ENCODE assay signal across 8 cellular contexts in genomic region chr17:7855643-7856080, GRCh38. TPM values are rescaled to one million over a fixed set of nuclear protein-coding genes. Genes with fewer than 3 reads are reported as not detected.
DNase-seq lines count a peak whose midpoint lies in the region; ATAC-seq and TF ChIP-seq lines count a peak whose summit lies in the region.

No MANE protein-coding gene starts in this region.

- no peaks in the 10 kb centered on the region for H3K9me3 Mint-ChIP-seq in effector memory CD8-positive, alpha-beta T cell
- H3K9me3 Mint-ChIP-seq in glutamatergic neuron (ENCODE audit: unreplicated experiment): peaks cover 15% of the 10 kb centered on the region

- no peak overlapping the region for H4K8ac ChIP-seq in trophoblast cell (ENCODE audit: low read depth, low read length)

- H3K9ac ChIP-seq in fibroblast of lung (ENCODE audit: insufficient read depth, low read length) (no peak overlapping the region), trophoblast cell (ENCODE audit: low read length) (no peak overlapping the region)

- H3K36me3 ChIP-seq in fibroblast of lung (ENCODE audit: control insufficient read depth, insufficient read depth, low read length) (peaks cover 31% of the 10 kb centered on the region), trophoblast cell (ENCODE audit: control insufficient read depth in 1 of 2, insufficient read depth in 2 of 2, low read length in 2 of 2) (peaks cover 40 to 41% of the 10 kb centered on the region in 2 experiments)

- H2BK12ac ChIP-seq in trophoblast cell (ENCODE audit: low read length): no peak overlapping the region

- no peak for TF ChIP-seq POLR2A in NB4 (IDR thresholded peaks at IDR 0.05; ENCODE audit: extremely low read depth, insufficient read length)

- no peak overlapping the region for H2BK5ac ChIP-seq in trophoblast cell (ENCODE audit: low read depth, low read length, poor library complexity)

- H3K79me2 ChIP-seq in fibroblast of lung (ENCODE audit: control insufficient read depth, insufficient read depth, low read length) (peaks cover 14% of the 10 kb centered on the region), trophoblast cell (ENCODE audit: control insufficient read depth, insufficient read depth, low read length, poor library complexity) (peaks cover 2% of the 10 kb centered on the region)

- H3K9me3 ChIP-seq in fibroblast of lung (ENCODE audit: control insufficient read depth, insufficient read depth, low read depth, low read length) (no peaks in the 10 kb centered on the region), trophoblast cell (ENCODE audit: insufficient read depth, low read depth, low read length) (peaks cover 4% of the 10 kb centered on the region)

- peak overlapping the region; percentile 13 for H3K14ac ChIP-seq in trophoblast cell (ENCODE audit: low read length)

- no peak for ATAC-seq in GM21619 (IDR thresholded peaks at IDR 0.05; ENCODE audit: unreplicated experiment)
- no peak for ATAC-seq in effector memory CD8-positive, alpha-beta T cell (replicated peaks)

- TF ChIP-seq CTCF in C4-2B (conservative IDR thresholded peaks at IDR 0.05) (no peak), NB4 (IDR thresholded peaks at IDR 0.05; ENCODE audit: low read depth, low read length) (no peak), fibroblast of lung (conservative IDR thresholded peaks at IDR 0.05 in 1 of 2, IDR thresholded peaks at IDR 0.05 in 1 of 2; ENCODE audit: low read depth in 1 of 2, low read length in 2 of 2) (no peak), glutamatergic neuron (IDR thresholded peaks at IDR 0.05; ENCODE audit: partially characterized antibody, unreplicated experiment) (no peak)

- no peaks in the 10 kb centered on the region for H4K20me1 ChIP-seq in fibroblast of lung (ENCODE audit: control insufficient read depth, extremely low read depth, insufficient read depth, low read length)

- peak overlapping the region; percentile 6 for H3K18ac ChIP-seq in trophoblast cell (ENCODE audit: low read length)

- H4K91ac ChIP-seq in trophoblast cell (ENCODE audit: low read depth, low read length): no peak overlapping the region

- DNase-seq in NB4 (ENCODE audit: low read depth) (no peak), fibroblast of lung (ENCODE audit: low read depth in 2 of 2) (no peak), trophoblast cell (no peak), glutamatergic neuron (no peak)
- DNase-seq in effector memory CD8-positive, alpha-beta T cell: no peak
- no peak for DNase-seq in NK-92 treated with Interleukin-12 subunit alpha and Interleukin-12 subunit beta, amount 100 ng/mL, for 24 hours (lab: John Stamatoyannopoulos, UW)

- no peak overlapping the region for H2BK120ac ChIP-seq in trophoblast cell (ENCODE audit: insufficient read depth, low read length, poor library complexity)

- H3K4me1 ChIP-seq in fibroblast of lung (ENCODE audit: control insufficient read depth, extremely low read depth, insufficient read depth, low read length) (peaks cover 21% of the 10 kb centered on the region), trophoblast cell (ENCODE audit: control insufficient read depth in 1 of 2, insufficient read depth in 2 of 2, low read length in 2 of 2) (peaks cover 18 to 37% of the 10 kb centered on the region in 2 experiments)

- WGBS in trophoblast cell (ENCODE audit: extremely low coverage, insufficient coverage, insufficient read length): no CpG with 5 or more reads among the region's 20 CpGs

- no peaks in the 10 kb centered on the region for H3K27me3 Mint-ChIP-seq in effector memory CD8-positive, alpha-beta T cell
- H3K27me3 Mint-ChIP-seq in glutamatergic neuron (ENCODE audit: unreplicated experiment): peaks cover 27% of the 10 kb centered on the region

- H3K79me1 ChIP-seq in trophoblast cell (ENCODE audit: low read length): peaks cover 19% of the 10 kb centered on the region

- H3K27me3 ChIP-seq in fibroblast of lung (ENCODE audit: control insufficient read depth, insufficient read depth, low read length) (no peaks in the 10 kb centered on the region), trophoblast cell (ENCODE audit: insufficient read depth, low read length) (no peaks in the 10 kb centered on the region)

- no peak overlapping the region for H3K4me3 Mint-ChIP-seq in effector memory CD8-positive, alpha-beta T cell
- no peak overlapping the region for H3K4me3 Mint-ChIP-seq in glutamatergic neuron (ENCODE audit: unreplicated experiment)

- no peak overlapping the region for H3K23ac ChIP-seq in trophoblast cell (ENCODE audit: low read length)

- H3K27ac ChIP-seq in C4-2B (peak overlapping the region; percentile 87), fibroblast of lung (ENCODE audit: insufficient read depth, low read length) (peak overlapping the region; percentile 92), trophoblast cell (ENCODE audit: low read depth, low read length) (no peak overlapping the region)

- H3K4ac ChIP-seq in trophoblast cell (ENCODE audit: low read depth, low read length): no peak overlapping the region

- H3K4me1 Mint-ChIP-seq in effector memory CD8-positive, alpha-beta T cell (ENCODE audit: low read depth in 2 of 2): peaks cover 3 to 16% of the 10 kb centered on the region in 2 donors
- H3K4me1 Mint-ChIP-seq in glutamatergic neuron (ENCODE audit: low read depth, unreplicated experiment): peaks cover 22% of the 10 kb centered on the region

- H3K36me3 Mint-ChIP-seq in effector memory CD8-positive, alpha-beta T cell (ENCODE audit: insufficient read depth): peaks cover 30% of the 10 kb centered on the region
- H3K36me3 Mint-ChIP-seq in glutamatergic neuron (ENCODE audit: unreplicated experiment): no peaks in the 10 kb centered on the region

- H2AFZ ChIP-seq in fibroblast of lung (ENCODE audit: low read length) (no peak overlapping the region), trophoblast cell (ENCODE audit: insufficient read depth, low read length, poor library complexity) (no peak overlapping the region)

- peak overlapping the region in 1 of 2 donors; percentile 65 for H3K27ac Mint-ChIP-seq in effector memory CD8-positive, alpha-beta T cell
- no peak overlapping the region for H3K27ac Mint-ChIP-seq in glutamatergic neuron (ENCODE audit: unreplicated experiment)

- peak overlapping the region; percentile 84 for H3K4me2 ChIP-seq in fibroblast of lung (ENCODE audit: extremely low read depth, insufficient read depth, low read length)
- H3K4me2 ChIP-seq in trophoblast cell (ENCODE audit: low read length): peak overlapping the region; percentile 78

- H3K4me3 ChIP-seq in NB4 (ENCODE audit: low read depth, low read length) (peak overlapping the region; percentile 87), fibroblast of lung (replicated peaks in 1 of 4; ENCODE audit: control extremely low read depth in 1 of 4, insufficient read depth in 1 of 4, low read depth in 3 of 4, low read length in 4 of 4) (peak overlapping the region in 1 of 4 experiments; percentile 91), trophoblast cell (ENCODE audit: low read depth, low read length) (peak overlapping the region; percentile 65)

- no peak overlapping the region for H2AK5ac ChIP-seq in trophoblast cell (ENCODE audit: low read length)

- H4K12ac ChIP-seq in trophoblast cell (ENCODE audit: low read depth, low read length): peak overlapping the region; percentile 38

RNA-seq across cellular contexts. Expression of gene TMEM88, which starts 0.8 kb away (rescaled TPM):
- total RNA-seq in fibroblast of lung: 0.17 TPM in 1 of 2 replicates, not detected in the other
- 0.07 TPM in 1 of 2 replicates, not detected in the other for polyA plus RNA-seq in fibroblast of lung
- 0.21 and 0.41 TPM in 2 replicates for polyA plus RNA-seq in fibroblast of lung (2012)
- 0.51 TPM in 1 of 2 replicates, not detected in the other for polyA minus RNA-seq in fibroblast of lung (ENCODE audit: low replicate concordance)
- polyA plus RNA-seq in trophoblast cell (2013): 23.8 and 25.6 TPM in 2 replicates
- 23.7 TPM for total RNA-seq in glutamatergic neuron (ENCODE audit: unreplicated experiment)

RNA-seq across cellular contexts. Expression of gene NAA38, which starts 1.7 kb away (rescaled TPM):
- total RNA-seq in fibroblast of lung: 41.6 and 78.9 TPM in 2 replicates
- polyA plus RNA-seq in fibroblast of lung: 31.0 and 40.7 TPM in 2 replicates
- 109 and 133 TPM in 2 replicates for polyA plus RNA-seq in fibroblast of lung (2012)
- polyA minus RNA-seq in fibroblast of lung (ENCODE audit: low replicate concordance): 35.1 and 44.9 TPM in 2 replicates
- 73.2 and 77.1 TPM in 2 replicates for polyA plus RNA-seq in trophoblast cell (2013)
- total RNA-seq in glutamatergic neuron (ENCODE audit: unreplicated experiment): 49.7 TPM

RNA-seq across cellular contexts. Expression of gene CYB5D1, which starts 2.1 kb away (rescaled TPM):
- 6.9 and 7.4 TPM in 2 replicates for total RNA-seq in fibroblast of lung
- polyA plus RNA-seq in fibroblast of lung: 6.8 and 8.7 TPM in 2 replicates
- 6.5 and 7.3 TPM in 2 replicates for polyA plus RNA-seq in fibroblast of lung (2012)
- polyA minus RNA-seq in fibroblast of lung (ENCODE audit: low replicate concordance): 11.5 and 14.4 TPM in 2 replicates
- 5.2 and 5.7 TPM in 2 replicates for polyA plus RNA-seq in trophoblast cell (2013)
- 9.2 TPM for total RNA-seq in glutamatergic neuron (ENCODE audit: unreplicated experiment)

RNA-seq across cellular contexts. Expression of gene KDM6B, which starts 21.6 kb away (rescaled TPM):
- total RNA-seq in fibroblast of lung (9.4 and 12.3 TPM in 2 replicates), glutamatergic neuron (ENCODE audit: unreplicated experiment) (191 TPM)
- 0.68 and 1.1 TPM in 2 replicates for polyA plus RNA-seq in fibroblast of lung
- polyA plus RNA-seq in fibroblast of lung (2012): 3.8 and 4.6 TPM in 2 replicates
- polyA minus RNA-seq in fibroblast of lung (ENCODE audit: low replicate concordance): 7.9 and 9.3 TPM in 2 replicates
- 34.8 and 36.0 TPM in 2 replicates for polyA plus RNA-seq in trophoblast cell (2013)

RNA-seq across cellular contexts. Expression of gene CHD3, which starts 32.9 kb away (rescaled TPM):
- total RNA-seq in fibroblast of lung: 144 and 165 TPM in 2 replicates
- 23.6 and 23.8 TPM in 2 replicates for polyA plus RNA-seq in fibroblast of lung
- 59.8 and 78.0 TPM in 2 replicates for polyA plus RNA-seq in fibroblast of lung (2012)
- 96.6 and 206 TPM in 2 replicates for polyA minus RNA-seq in fibroblast of lung (ENCODE audit: low replicate concordance)
- 38.1 and 38.8 TPM in 2 replicates for polyA plus RNA-seq in trophoblast cell (2013)
- total RNA-seq in glutamatergic neuron (ENCODE audit: unreplicated experiment): 129 TPM

Comparison
In these comparisons a context has a peak if more than half of its experiments do, and no peak if none do; other contexts are left out.
1. RNA of gene TMEM88, which starts 0.8 kb away (total RNA-seq): 23.7 TPM in glutamatergic neuron (single experiment); 0.17 TPM in fibroblast of lung; every median in the first group is over 10 times any median in the second.